1 cellular context compared by ENCODE assay signal in genomic region chr7:146115665-146116451, GRCh38.
TF ChIP-seq lines count a peak whose summit lies in the region.

No MANE protein-coding gene starts in this region.

TF ChIP-seq in K562, 482 proteins besides CTCF, POLR2A, EP300 and RAD21 (continued from another document and continues in another):
- TF ChIP-seq ZBTB11 (CRISPR knock-in tag; IDR thresholded peaks at IDR 0.05), result 0 out of 6 replicates have a peak, but pooled peaks of 1 of the 3 experiments have one; percentile 23
- no peak for TF ChIP-seq NFXL1 (CRISPR knock-in tag; IDR thresholded peaks at IDR 0.05)
- TF ChIP-seq MXD1 (CRISPR knock-in tag; IDR thresholded peaks at IDR 0.05; ENCODE audit: borderline replicate concordance, poor library complexity, severe bottlenecking), result no peak
- no peak for TF ChIP-seq RAD51 (IDR thresholded peaks at IDR 0.05; ENCODE audit: borderline replicate concordance, low read depth)
- TF ChIP-seq ZNF764 (CRISPR knock-in tag; IDR thresholded peaks at IDR 0.05; ENCODE audit: low read depth), result no peak
- TF ChIP-seq, protein P1, sequence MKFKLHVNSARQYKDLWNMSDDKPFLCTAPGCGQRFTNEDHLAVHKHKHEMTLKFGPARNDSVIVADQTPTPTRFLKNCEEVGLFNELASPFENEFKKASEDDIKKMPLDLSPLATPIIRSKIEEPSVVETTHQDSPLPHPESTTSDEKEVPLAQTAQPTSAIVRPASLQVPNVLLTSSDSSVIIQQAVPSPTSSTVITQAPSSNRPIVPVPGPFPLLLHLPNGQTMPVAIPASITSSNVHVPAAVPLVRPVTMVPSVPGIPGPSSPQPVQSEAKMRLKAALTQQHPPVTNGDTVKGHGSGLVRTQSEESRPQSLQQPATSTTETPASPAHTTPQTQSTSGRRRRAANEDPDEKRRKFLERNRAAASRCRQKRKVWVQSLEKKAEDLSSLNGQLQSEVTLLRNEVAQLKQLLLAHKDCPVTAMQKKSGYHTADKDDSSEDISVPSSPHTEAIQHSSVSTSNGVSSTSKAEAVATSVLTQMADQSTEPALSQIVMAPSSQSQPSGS (CRISPR knock-in tag; IDR thresholded peaks at IDR 0.05), result no peak
- no peak for TF ChIP-seq PRPF4 (IDR thresholded peaks at IDR 0.05; ENCODE audit: insufficient read depth, low read depth, low read length, poor library complexity, severe bottlenecking)
- no peak for TF ChIP-seq BCOR (IDR thresholded peaks at IDR 0.05)
- TF ChIP-seq PYGO2 (tag; IDR thresholded peaks at IDR 0.05), result no peak
- TF ChIP-seq ZNF263 (CRISPR knock-in tag; IDR thresholded peaks at IDR 0.05; ENCODE audit: borderline replicate concordance), result peak; percentile 60; the same call in 1 of the 2 replicates
- no peak for TF ChIP-seq ZKSCAN8 (CRISPR knock-in tag; IDR thresholded peaks at IDR 0.05)
- TF ChIP-seq CTBP1 (IDR thresholded peaks at IDR 0.05; ENCODE audit: borderline replicate concordance), result 0 out of 2 replicates have a peak, but pooled peaks have one; percentile 32
- TF ChIP-seq ILK (tag; IDR thresholded peaks at IDR 0.05; ENCODE audit: borderline replicate concordance, low read depth), result no peak
- 0 out of 2 replicates have a peak, but pooled peaks have one; percentile 11 for TF ChIP-seq NFE2 (IDR thresholded peaks at IDR 0.05; ENCODE audit: low read depth)
- TF ChIP-seq PRMT5 (CRISPR knock-in tag; IDR thresholded peaks at IDR 0.05), result peak; percentile 87; the same call in 1 of the 2 replicates
- TF ChIP-seq, protein P2, sequence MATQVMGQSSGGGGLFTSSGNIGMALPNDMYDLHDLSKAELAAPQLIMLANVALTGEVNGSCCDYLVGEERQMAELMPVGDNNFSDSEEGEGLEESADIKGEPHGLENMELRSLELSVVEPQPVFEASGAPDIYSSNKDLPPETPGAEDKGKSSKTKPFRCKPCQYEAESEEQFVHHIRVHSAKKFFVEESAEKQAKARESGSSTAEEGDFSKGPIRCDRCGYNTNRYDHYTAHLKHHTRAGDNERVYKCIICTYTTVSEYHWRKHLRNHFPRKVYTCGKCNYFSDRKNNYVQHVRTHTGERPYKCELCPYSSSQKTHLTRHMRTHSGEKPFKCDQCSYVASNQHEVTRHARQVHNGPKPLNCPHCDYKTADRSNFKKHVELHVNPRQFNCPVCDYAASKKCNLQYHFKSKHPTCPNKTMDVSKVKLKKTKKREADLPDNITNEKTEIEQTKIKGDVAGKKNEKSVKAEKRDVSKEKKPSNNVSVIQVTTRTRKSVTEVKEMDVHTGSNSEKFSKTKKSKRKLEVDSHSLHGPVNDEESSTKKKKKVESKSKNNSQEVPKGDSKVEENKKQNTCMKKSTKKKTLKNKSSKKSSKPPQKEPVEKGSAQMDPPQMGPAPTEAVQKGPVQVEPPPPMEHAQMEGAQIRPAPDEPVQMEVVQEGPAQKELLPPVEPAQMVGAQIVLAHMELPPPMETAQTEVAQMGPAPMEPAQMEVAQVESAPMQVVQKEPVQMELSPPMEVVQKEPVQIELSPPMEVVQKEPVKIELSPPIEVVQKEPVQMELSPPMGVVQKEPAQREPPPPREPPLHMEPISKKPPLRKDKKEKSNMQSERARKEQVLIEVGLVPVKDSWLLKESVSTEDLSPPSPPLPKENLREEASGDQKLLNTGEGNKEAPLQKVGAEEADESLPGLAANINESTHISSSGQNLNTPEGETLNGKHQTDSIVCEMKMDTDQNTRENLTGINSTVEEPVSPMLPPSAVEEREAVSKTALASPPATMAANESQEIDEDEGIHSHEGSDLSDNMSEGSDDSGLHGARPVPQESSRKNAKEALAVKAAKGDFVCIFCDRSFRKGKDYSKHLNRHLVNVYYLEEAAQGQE (CRISPR knock-in tag; IDR thresholded peaks at IDR 0.05; ENCODE audit: low read depth), result peak; percentile 99
- peak; percentile 89 for TF ChIP-seq SAP30 (IDR thresholded peaks at IDR 0.05; ENCODE audit: borderline replicate concordance, insufficient read depth, low read depth, low read length, poor library complexity, severe bottlenecking)
- no peak for TF ChIP-seq CBX8 (IDR thresholded peaks at IDR 0.05; ENCODE audit: borderline replicate concordance, extremely low read depth, low read depth, low read length, poor library complexity, severe bottlenecking)
- TF ChIP-seq RUNX1 (IDR thresholded peaks at IDR 0.05; ENCODE audit: low read depth), result no peak
- TF ChIP-seq, protein P3, sequence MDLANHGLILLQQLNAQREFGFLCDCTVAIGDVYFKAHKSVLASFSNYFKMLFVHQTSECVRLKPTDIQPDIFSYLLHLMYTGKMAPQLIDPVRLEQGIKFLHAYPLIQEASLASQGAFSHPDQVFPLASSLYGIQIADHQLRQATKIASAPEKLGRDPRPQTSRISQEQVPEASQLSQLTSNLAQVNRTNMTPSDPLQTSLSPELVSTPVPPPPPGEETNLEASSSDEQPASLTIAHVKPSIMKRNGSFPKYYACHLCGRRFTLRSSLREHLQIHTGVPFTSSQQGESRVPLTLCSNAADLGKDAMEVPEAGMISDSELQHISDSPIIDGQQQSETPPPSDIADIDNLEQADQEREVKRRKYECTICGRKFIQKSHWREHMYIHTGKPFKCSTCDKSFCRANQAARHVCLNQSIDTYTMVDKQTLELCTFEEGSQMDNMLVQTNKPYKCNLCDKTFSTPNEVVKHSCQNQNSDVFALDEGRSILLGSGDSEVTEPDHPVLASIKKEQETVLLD (IDR thresholded peaks at IDR 0.05), result no peak
- TF ChIP-seq MECOM (CRISPR knock-in tag; IDR thresholded peaks at IDR 0.05), result no peak
- no peak for TF ChIP-seq TEAD4 (IDR thresholded peaks at IDR 0.05; ENCODE audit: low read length)
- peak; percentile 20; the same call in 1 of the 2 replicates for TF ChIP-seq TEAD4 (CRISPR knock-in tag; IDR thresholded peaks at IDR 0.05; ENCODE audit: borderline replicate concordance)
- TF ChIP-seq JUN (IDR thresholded peaks at IDR 0.05; ENCODE audit: borderline replicate concordance, low read depth, low read length), result no peak
- 0 out of 2 replicates have a peak, but pooled peaks have one; percentile 70 for TF ChIP-seq JUN (CRISPR knock-in tag; IDR thresholded peaks at IDR 0.05; ENCODE audit: borderline replicate concordance)
- no peak for TF ChIP-seq YY1 (IDR thresholded peaks at IDR 0.05; ENCODE audit: borderline replicate concordance in 1 of 3, control insufficient read depth in 1 of 3, extremely low read depth in 1 of 3, insufficient read depth in 3 of 3, insufficient read length in 1 of 3, insufficient replicate concordance in 2 of 3, low read depth in 1 of 3, low read length in 2 of 3)
- TF ChIP-seq HDAC1 (IDR thresholded peaks at IDR 0.05), result peak in 1 of 2 experiments; percentile 81; a peak in 2 of 4 replicates
- TF ChIP-seq ZNF280B (CRISPR knock-in tag; IDR thresholded peaks at IDR 0.05), result no peak
- no peak for TF ChIP-seq KAT2B (IDR thresholded peaks at IDR 0.05; ENCODE audit: low read depth, low read length)
- TF ChIP-seq FOXM1 (IDR thresholded peaks at IDR 0.05; ENCODE audit: low read depth), result no peak
- TF ChIP-seq FOXM1 (CRISPR knock-in tag; IDR thresholded peaks at IDR 0.05; ENCODE audit: low read depth), result no peak
- TF ChIP-seq HMG20A (CRISPR knock-in tag; conservative IDR thresholded peaks at IDR 0.05), result no peak
- 0 out of 2 replicates have a peak, but pooled peaks have one; percentile 22 for TF ChIP-seq KAT7 (CRISPR knock-in tag; IDR thresholded peaks at IDR 0.05; ENCODE audit: borderline replicate concordance)
- no peak for TF ChIP-seq MAFF (IDR thresholded peaks at IDR 0.05; ENCODE audit: low read length)
- no peak for TF ChIP-seq PURB (CRISPR knock-in tag; IDR thresholded peaks at IDR 0.05; ENCODE audit: low read depth)
- TF ChIP-seq ZNF232 (CRISPR knock-in tag; IDR thresholded peaks at IDR 0.05), result peak; percentile 77; the same call in 1 of the 2 replicates
- TF ChIP-seq, protein P4, sequence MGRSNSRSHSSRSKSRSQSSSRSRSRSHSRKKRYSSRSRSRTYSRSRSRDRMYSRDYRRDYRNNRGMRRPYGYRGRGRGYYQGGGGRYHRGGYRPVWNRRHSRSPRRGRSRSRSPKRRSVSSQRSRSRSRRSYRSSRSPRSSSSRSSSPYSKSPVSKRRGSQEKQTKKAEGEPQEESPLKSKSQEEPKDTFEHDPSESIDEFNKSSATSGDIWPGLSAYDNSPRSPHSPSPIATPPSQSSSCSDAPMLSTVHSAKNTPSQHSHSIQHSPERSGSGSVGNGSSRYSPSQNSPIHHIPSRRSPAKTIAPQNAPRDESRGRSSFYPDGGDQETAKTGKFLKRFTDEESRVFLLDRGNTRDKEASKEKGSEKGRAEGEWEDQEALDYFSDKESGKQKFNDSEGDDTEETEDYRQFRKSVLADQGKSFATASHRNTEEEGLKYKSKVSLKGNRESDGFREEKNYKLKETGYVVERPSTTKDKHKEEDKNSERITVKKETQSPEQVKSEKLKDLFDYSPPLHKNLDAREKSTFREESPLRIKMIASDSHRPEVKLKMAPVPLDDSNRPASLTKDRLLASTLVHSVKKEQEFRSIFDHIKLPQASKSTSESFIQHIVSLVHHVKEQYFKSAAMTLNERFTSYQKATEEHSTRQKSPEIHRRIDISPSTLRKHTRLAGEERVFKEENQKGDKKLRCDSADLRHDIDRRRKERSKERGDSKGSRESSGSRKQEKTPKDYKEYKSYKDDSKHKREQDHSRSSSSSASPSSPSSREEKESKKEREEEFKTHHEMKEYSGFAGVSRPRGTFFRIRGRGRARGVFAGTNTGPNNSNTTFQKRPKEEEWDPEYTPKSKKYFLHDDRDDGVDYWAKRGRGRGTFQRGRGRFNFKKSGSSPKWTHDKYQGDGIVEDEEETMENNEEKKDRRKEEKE (IDR thresholded peaks at IDR 0.05; ENCODE audit: borderline replicate concordance in 1 of 2, control insufficient read depth in 1 of 2, low read depth in 2 of 2, low read length in 1 of 2), result no peak
- TF ChIP-seq ZBTB43 (CRISPR knock-in tag; IDR thresholded peaks at IDR 0.05), result no peak
- TF ChIP-seq MTA1 (IDR thresholded peaks at IDR 0.05; ENCODE audit: borderline replicate concordance), result no peak
- TF ChIP-seq TFE3 (CRISPR knock-in tag; IDR thresholded peaks at IDR 0.05), result no peak
